In genomic region chr11:114639440-114639839, GRCh38 we compare ENCODE assay signal across 6 cellular contexts. TPM values are rescaled to one million over a fixed set of nuclear protein-coding genes. Genes with fewer than 3 reads are reported as not detected.
"Had no signal": no experiment of that assay in that cellular context is flagged by ENCODE, and none has a peak within 500 bp of the region (broad histone marks: within the 10 kb centered on the region; RNA-seq: fewer than 3 reads in every experiment).

No MANE protein-coding gene starts in this region.

RNA-seq across cellular contexts. Expression of gene NXPE2, which starts 38.9 kb away (rescaled TPM):
- total RNA-seq: M059J, PC-3 had no signal
- polyA plus RNA-seq: SK-N-SH had no signal

RNA-seq across cellular contexts. Expression of gene NXPE4, which starts 43.9 kb away (rescaled TPM):
- total RNA-seq: M059J, PC-3, Right ventricle myocardium inferior, RPMI7951, SJSA1 had no signal
- polyA plus RNA-seq: SK-N-SH had no signal
